In genomic region chr1:84719477-84720274, GRCh38 we compare ENCODE assay signal across 1 cellular context.
TF ChIP-seq lines count a peak whose summit lies in the region.

No MANE protein-coding gene starts in this region.

TF ChIP-seq in H1, 55 proteins besides CTCF, POLR2A, EP300 and RAD21 (continued from another document):
- TF ChIP-seq ATF2 (IDR thresholded peaks at IDR 0.05; ENCODE audit: low read length) = no peak
